In genomic region chr7:101987494-101987893, GRCh38 we compare ENCODE assay signal across 15 cellular contexts.
"Had no signal": no experiment of that assay in that cellular context is flagged by ENCODE, and none has a peak within 500 bp of the region (broad histone marks: within the 10 kb centered on the region; RNA-seq: fewer than 3 reads in every experiment).

No MANE protein-coding gene starts in this region.

- H3K4me3 ChIP-seq: adrenal gland, dorsolateral prefrontal cortex, transverse colon had no signal

- ATAC-seq: left lobe of liver; stimulated activated effector memory CD8-positive, alpha-beta T cell treated with anti-CD3 and anti-CD28 coated beads, Interleukin-12 subunit alpha, Interleukin-12 subunit beta, amount 100 ng/mL, for 72 hours had no signal

- H3K9me3 Mint-ChIP-seq: activated naive CD4-positive, alpha-beta T cell treated with anti-CD3 and anti-CD28 coated beads, Interleukin-2, amount 50 U/mL, for 24 hours; naive B cell; stimulated activated effector memory CD8-positive, alpha-beta T cell treated with anti-CD3 and anti-CD28 coated beads, Interleukin-12 subunit alpha, Interleukin-12 subunit beta, amount 100 ng/mL, for 72 hours had no signal

- H3K9me3 ChIP-seq: adrenal gland, transverse colon had no signal

- H3K27ac Mint-ChIP-seq: activated naive CD4-positive, alpha-beta T cell treated with anti-CD3 and anti-CD28 coated beads, Interleukin-2, amount 50 U/mL, for 24 hours; stimulated activated effector memory CD8-positive, alpha-beta T cell treated with anti-CD3 and anti-CD28 coated beads, Interleukin-12 subunit alpha, Interleukin-12 subunit beta, amount 100 ng/mL, for 72 hours had no signal

- H3K4me1 ChIP-seq: adrenal gland had no signal

- DNase-seq: activated CD4-positive, alpha-beta T cell treated with anti-CD3 and anti-CD28 coated beads, Interleukin-2, amount 50 U/mL, for 4 hours; activated CD4-positive, CD25-positive, alpha-beta regulatory T cell treated with anti-CD3 and anti-CD28 coated beads, Interleukin-2, amount 50 U/mL, for 72 hours; activated T-cell treated with anti-CD3 and anti-CD28 coated beads, Interleukin-2, amount 50 U/mL, for 1 hour; adrenal gland; dorsolateral prefrontal cortex; endodermal cell; islet precursor cell; naive B cell; posterior cingulate gyrus; retina; T1000; transverse colon had no signal

- H3K27me3 Mint-ChIP-seq: activated naive CD4-positive, alpha-beta T cell treated with anti-CD3 and anti-CD28 coated beads, Interleukin-2, amount 50 U/mL, for 24 hours; naive B cell had no signal

- H3K36me3 ChIP-seq: adrenal gland, transverse colon had no signal

- H3K27ac ChIP-seq: adrenal gland, transverse colon had no signal

- H3K36me3 Mint-ChIP-seq: naive B cell; stimulated activated effector memory CD8-positive, alpha-beta T cell treated with anti-CD3 and anti-CD28 coated beads, Interleukin-12 subunit alpha, Interleukin-12 subunit beta, amount 100 ng/mL, for 72 hours had no signal

- H3K27me3 ChIP-seq: adrenal gland, dorsolateral prefrontal cortex, transverse colon had no signal

- H3K4me3 Mint-ChIP-seq: activated naive CD4-positive, alpha-beta T cell treated with anti-CD3 and anti-CD28 coated beads, Interleukin-2, amount 50 U/mL, for 24 hours; endodermal cell; stimulated activated effector memory CD8-positive, alpha-beta T cell treated with anti-CD3 and anti-CD28 coated beads, Interleukin-12 subunit alpha, Interleukin-12 subunit beta, amount 100 ng/mL, for 72 hours had no signal
